In the genomic region with DNA sequence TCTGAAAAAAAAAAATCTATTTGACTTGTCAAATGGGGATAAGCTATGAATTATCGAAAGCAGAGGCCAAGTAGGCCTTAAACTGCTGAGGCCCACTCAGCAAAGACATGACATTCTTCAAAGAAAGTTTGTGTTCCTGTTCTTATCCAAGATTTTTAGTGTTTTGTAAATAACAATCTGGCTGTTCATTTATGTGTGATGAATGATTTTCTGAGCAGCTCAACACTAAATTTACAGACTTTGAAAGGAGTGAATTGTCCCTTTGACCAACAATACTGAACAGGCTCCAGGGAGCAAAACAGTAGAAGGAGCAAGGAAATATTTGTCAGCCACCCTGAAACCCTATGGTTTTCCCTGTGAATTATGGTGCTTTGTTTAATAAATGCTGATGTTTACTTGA, we compare ENCODE assay signal across 28 cellular contexts.
"Had no signal": no experiment of that assay in that cellular context is flagged by ENCODE, and none has a peak within 500 bp of the region (broad histone marks: within the 10 kb centered on the region; RNA-seq: fewer than 3 reads in every experiment).

No MANE protein-coding gene starts in this region.

- H3K4me1 Mint-ChIP-seq: central memory CD8-positive, alpha-beta T cell; immature natural killer cell; memory B cell; natural killer cell; stimulated activated naive CD8-positive, alpha-beta T cell treated with anti-CD3 and anti-CD28 coated beads, Interleukin-15, amount 100 ng/mL, for 72 hours had no signal

- DNase-seq: dermis blood vessel endothelial cell; effector memory CD8-positive, alpha-beta T cell; foreskin fibroblast; hypothalamus; immature natural killer cell; islet precursor cell; kidney glomerular epithelial cell; left colon; left ventricle myocardium superior; lower lobe of right lung; natural killer cell; occipital lobe; pancreas; right lobe of liver; small intestine; stimulated activated CD4-positive, alpha-beta T cell treated with anti-CD3 and anti-CD28 coated beads, Interleukin-12 subunit alpha, Interleukin-12 subunit beta, amount 100 ng/mL, for 4 hours; stimulated activated CD4-positive, alpha-beta T cell treated with anti-CD3 and anti-CD28 coated beads, Interleukin-1b, Interleukin-23, amount 100 ng/mL, for 48 hours; stimulated activated CD4-positive, alpha-beta T cell treated with anti-CD3 and anti-CD28 coated beads, Interleukin-4, amount 100 ng/mL, for 1 hour; stimulated activated CD8-positive, alpha-beta memory T cell treated with anti-CD3 and anti-CD28 coated beads, Interleukin-4, amount 100 ng/mL, for 48 hours; stimulated activated naive CD4-positive, alpha-beta T cell; stimulated activated naive CD8-positive, alpha-beta T cell treated with anti-CD3 and anti-CD28 coated beads, Interleukin-15, amount 100 ng/mL, for 72 hours; transverse colon had no signal

- H3K4me1 ChIP-seq: lower lobe of right lung, neural progenitor cell, pancreas, right lobe of liver, suprapubic skin, transverse colon had no signal

- H3K9me3 ChIP-seq: lower lobe of right lung, pancreas, right lobe of liver, suprapubic skin, transverse colon had no signal

- H3K27me3 ChIP-seq: neural progenitor cell, pancreas, right lobe of liver, suprapubic skin, transverse colon had no signal

- H3K4me2 ChIP-seq: neural progenitor cell had no signal

- H3K36me3 Mint-ChIP-seq: memory B cell, natural killer cell, neural progenitor cell had no signal

- H3K4me3 Mint-ChIP-seq: central memory CD8-positive, alpha-beta T cell; effector memory CD8-positive, alpha-beta T cell; immature natural killer cell; memory B cell; natural killer cell; neural progenitor cell; stimulated activated naive CD8-positive, alpha-beta T cell treated with anti-CD3 and anti-CD28 coated beads, Interleukin-15, amount 100 ng/mL, for 72 hours had no signal

- H3K27ac ChIP-seq: coronary artery, lower lobe of right lung, neural progenitor cell, pancreas, right lobe of liver, suprapubic skin, transverse colon had no signal

- H3K27ac Mint-ChIP-seq: effector memory CD8-positive, alpha-beta T cell; immature natural killer cell; memory B cell; natural killer cell; neural progenitor cell; progenitor cell of endocrine pancreas; stimulated activated naive CD8-positive, alpha-beta T cell treated with anti-CD3 and anti-CD28 coated beads, Interleukin-15, amount 100 ng/mL, for 72 hours had no signal

- H3K9ac ChIP-seq: neural progenitor cell had no signal

- H3K36me3 ChIP-seq: lower lobe of right lung, neural progenitor cell, pancreas, right lobe of liver, suprapubic skin, transverse colon had no signal

- H3K27me3 Mint-ChIP-seq: central memory CD8-positive, alpha-beta T cell; effector memory CD8-positive, alpha-beta T cell; memory B cell; progenitor cell of endocrine pancreas; stimulated activated naive CD8-positive, alpha-beta T cell treated with anti-CD3 and anti-CD28 coated beads, Interleukin-15, amount 100 ng/mL, for 72 hours had no signal

- H3K4me3 ChIP-seq: coronary artery, lower lobe of right lung, neural progenitor cell, pancreas, right lobe of liver, suprapubic skin, transverse colon had no signal

- H2AFZ ChIP-seq: neural progenitor cell had no signal

- ATAC-seq: effector memory CD8-positive, alpha-beta T cell; left colon; left ventricle myocardium superior; lower lobe of right lung; natural killer cell; pancreas; right lobe of liver; stimulated activated naive CD8-positive, alpha-beta T cell treated with anti-CD3 and anti-CD28 coated beads, Interleukin-15, amount 100 ng/mL, for 72 hours had no signal
